In genomic region chr9:94973491-94973941, GRCh38 we compare ENCODE assay signal across 15 cellular contexts.
DNase-seq lines count a peak whose midpoint lies in the region; ATAC-seq and TF ChIP-seq lines count a peak whose summit lies in the region.
"Had no signal": no experiment of that assay in that cellular context is flagged by ENCODE, and none has a peak within 500 bp of the region (broad histone marks: within the 10 kb centered on the region; RNA-seq: fewer than 3 reads in every experiment).

No MANE protein-coding gene starts in this region.

- peaks cover 7% of the 10 kb centered on the region for H3K4me1 ChIP-seq in suprapubic skin
- H3K4me1 ChIP-seq: BLaER1 had no signal

- no peaks in the 10 kb centered on the region for H3K27me3 Mint-ChIP-seq in WTC11 (ENCODE audit: low read depth)
- H3K27me3 Mint-ChIP-seq: stimulated activated memory B cell treated with anti-CD40 and anti-IgM and Interleukin-4, amounts not matched to agents 10 μg/mL and 1 μg/mL and 100 μg/mL, for 72 hours had no signal

- peak overlapping the region; percentile 29; the same call in 1 of the 2 replicates for H3K27ac Mint-ChIP-seq in WTC11
- H3K27ac Mint-ChIP-seq: H9; stimulated activated memory B cell treated with anti-CD40 and anti-IgM and Interleukin-4, amounts not matched to agents 10 μg/mL and 1 μg/mL and 100 μg/mL, for 72 hours; T-helper 2 cell treated with Interferon-gamma antibody and Interleukin-4, amounts not matched to agents 5 μg/mL and 100 μg/mL, for 36 hours had no signal

- peaks cover 2% of the 10 kb centered on the region for H3K36me3 ChIP-seq in suprapubic skin
- H3K36me3 ChIP-seq: neutrophil had no signal

- H3K4me3 Mint-ChIP-seq in WTC11, result no peak overlapping the region
- H3K4me3 Mint-ChIP-seq: H9; stimulated activated memory B cell treated with anti-CD40 and anti-IgM and Interleukin-4, amounts not matched to agents 10 μg/mL and 1 μg/mL and 100 μg/mL, for 72 hours; T-helper 2 cell treated with Interferon-gamma antibody and Interleukin-4, amounts not matched to agents 5 μg/mL and 100 μg/mL, for 36 hours had no signal

- DNase-seq in AG20443 (ENCODE audit: low spot score) (peak; percentile 49), WTC11 (ENCODE audit: low spot score) (no peak), fibroblast of pulmonary artery (ENCODE audit: low read depth) (peak; percentile 66), omental fat pad (ENCODE audit: low spot score) (no peak), NCI-H1048 (lab: John Stamatoyannopoulos, UW) (no peak), NCI-H1694 treated with DMSO at 0.1 percent for 48 hours (lab: John Stamatoyannopoulos, UW) (no peak), suprapubic skin (ENCODE audit: low spot score in 2 of 2) (no peak)
- DNase-seq: activated CD4-positive, alpha-beta T cell treated with anti-CD3 and anti-CD28 coated beads, Interleukin-2, amount 50 U/mL, for 1 hour; H9; left colon had no signal

- peaks cover 29% of the 10 kb centered on the region for H3K4me1 Mint-ChIP-seq in WTC11
- H3K4me1 Mint-ChIP-seq: stimulated activated memory B cell treated with anti-CD40 and anti-IgM and Interleukin-4, amounts not matched to agents 10 μg/mL and 1 μg/mL and 100 μg/mL, for 72 hours had no signal

- TF ChIP-seq POLR2A in suprapubic skin (IDR thresholded peaks at IDR 0.05), result no peak

- POLR2A ChIA-PET in WTC11 (lab: Charles Lee), result no interaction called here

- no peak overlapping the region for H3K27ac ChIP-seq in suprapubic skin
- H3K27ac ChIP-seq: BLaER1, neutrophil had no signal

- no peaks in the 10 kb centered on the region for H3K9me3 Mint-ChIP-seq in WTC11
- H3K9me3 Mint-ChIP-seq: H9; stimulated activated memory B cell treated with anti-CD40 and anti-IgM and Interleukin-4, amounts not matched to agents 10 μg/mL and 1 μg/mL and 100 μg/mL, for 72 hours; T-helper 2 cell treated with Interferon-gamma antibody and Interleukin-4, amounts not matched to agents 5 μg/mL and 100 μg/mL, for 36 hours had no signal

- H3K4me3 ChIP-seq in fibroblast of pulmonary artery (replicated peaks; ENCODE audit: low read depth, low read length) (no peak overlapping the region), suprapubic skin (no peak overlapping the region)
- H3K4me3 ChIP-seq: BLaER1 had no signal

- 70% methylated on average over 11 of the region's 11 CpGs for WGBS in suprapubic skin

- no peaks in the 10 kb centered on the region for H3K27me3 ChIP-seq in suprapubic skin
- H3K27me3 ChIP-seq: BLaER1, neutrophil had no signal

- H3K9me3 ChIP-seq in suprapubic skin, result no peaks in the 10 kb centered on the region
- H3K9me3 ChIP-seq: BLaER1, neutrophil had no signal

- TF ChIP-seq EP300 in suprapubic skin (IDR thresholded peaks at IDR 0.05), result no peak

- CTCF ChIA-PET in WTC11 (lab: Charles Lee), result interaction anchor here (0.5 to 1.0 kb wide), 3 partner anchors 71 to 754 kb away, joined by 3 to 4 read pairs (median 3); no protein-coding TSS in a partner anchor

- no peak for ATAC-seq in WTC11
- peak; percentile 78 for ATAC-seq in omental fat pad (ENCODE audit: low FRiP score)
- ATAC-seq in GM19455 (IDR thresholded peaks at IDR 0.05; ENCODE audit: unreplicated experiment), result no peak
- ATAC-seq: left colon; stimulated activated memory B cell treated with anti-CD40 and anti-IgM and Interleukin-4, amounts not matched to agents 10 μg/mL and 1 μg/mL and 100 μg/mL, for 72 hours had no signal

- H3K36me3 Mint-ChIP-seq in WTC11, result no peaks in the 10 kb centered on the region

- TF ChIP-seq CTCF in WTC11 (IDR thresholded peaks at IDR 0.05) (no peak), fibroblast of pulmonary artery (IDR thresholded peaks at IDR 0.05; ENCODE audit: low read length, missing control alignments) (no peak), omental fat pad (IDR thresholded peaks at IDR 0.05) (no peak), suprapubic skin (IDR thresholded peaks at IDR 0.05) (no peak)

TF ChIP-seq in WTC11, 78 proteins besides CTCF, POLR2A, EP300 and RAD21:
- TF ChIP-seq ZSCAN18 (CRISPR knock-in tag; IDR thresholded peaks at IDR 0.05), result no peak
- no peak for TF ChIP-seq PRDM15 (CRISPR knock-in tag; IDR thresholded peaks at IDR 0.05)
- TF ChIP-seq FOXJ3 (CRISPR knock-in tag; IDR thresholded peaks at IDR 0.05; ENCODE audit: borderline replicate concordance), result no peak
- no peak for TF ChIP-seq SMAD3 (CRISPR knock-in tag; IDR thresholded peaks at IDR 0.05; ENCODE audit: borderline replicate concordance)
- TF ChIP-seq AFF4 (CRISPR knock-in tag; IDR thresholded peaks at IDR 0.05; ENCODE audit: borderline replicate concordance), result no peak

Comparison
In these comparisons a context has a peak if more than half of its experiments do, and no peak if none do; other contexts are left out.
1. DNase-seq: peak in AG20443 (single experiment) and fibroblast of pulmonary artery (single experiment); none in WTC11 (single experiment), omental fat pad (single experiment), NCI-H1048 (single experiment), NCI-H1694 treated with DMSO at 0.1 percent for 48 hours (single experiment) and suprapubic skin (0 of 2).